Comparison of ENCODE assay signal across 11 cellular contexts in genomic region chr6:108698593-108699289, GRCh38.
"Had no signal": no experiment of that assay in that cellular context is flagged by ENCODE, and none has a peak within 500 bp of the region (broad histone marks: within the 10 kb centered on the region; RNA-seq: fewer than 3 reads in every experiment).

No MANE protein-coding gene starts in this region.

- H3K36me3 Mint-ChIP-seq: activated CD4-positive, alpha-beta memory T cell treated with anti-CD3 and anti-CD28 coated beads for 36 hours; activated naive CD4-positive, alpha-beta T cell treated with anti-CD3 and anti-CD28 coated beads, Interleukin-2, amount 10 ng/mL, durations not matched to agents 7 days and 5 days; neural progenitor cell had no signal

- H3K4me1 ChIP-seq: neural progenitor cell, pancreas had no signal

- H3K4me3 ChIP-seq: neural progenitor cell, pancreas, tibial nerve had no signal

- H3K9me3 ChIP-seq: pancreas had no signal

- H3K36me3 ChIP-seq: pancreas had no signal

- H3K27me3 ChIP-seq: neural progenitor cell, pancreas, tibial nerve had no signal

- H3K27ac ChIP-seq: neural progenitor cell, pancreas had no signal

- ATAC-seq: activated CD8-positive, alpha-beta memory T cell treated with anti-CD3 and anti-CD28 coated beads, Interleukin-2, amount 10 ng/mL, durations not matched to agents 7 days and 5 days; stimulated activated memory B cell treated with anti-CD40 and anti-IgM and Interleukin-4, amounts not matched to agents 10 μg/mL and 1 μg/mL and 100 μg/mL, for 72 hours had no signal

- H3K27ac Mint-ChIP-seq: activated CD4-positive, alpha-beta memory T cell treated with anti-CD3 and anti-CD28 coated beads for 36 hours; activated CD8-positive, alpha-beta memory T cell treated with anti-CD3 and anti-CD28 coated beads, Interleukin-2, amount 10 ng/mL, durations not matched to agents 7 days and 5 days; activated naive CD4-positive, alpha-beta T cell treated with anti-CD3 and anti-CD28 coated beads, Interleukin-2, amount 10 ng/mL, durations not matched to agents 7 days and 5 days; stimulated activated memory B cell treated with anti-CD40 and anti-IgM and Interleukin-4, amounts not matched to agents 10 μg/mL and 1 μg/mL and 100 μg/mL, for 72 hours had no signal

- DNase-seq: activated CD4-positive, alpha-beta memory T cell treated with anti-CD3 and anti-CD28 coated beads for 36 hours; activated CD8-positive, alpha-beta memory T cell treated with anti-CD3 and anti-CD28 coated beads, Interleukin-2, amount 10 ng/mL, durations not matched to agents 7 days and 5 days; activated naive CD4-positive, alpha-beta T cell treated with anti-CD3 and anti-CD28 coated beads, Interleukin-2, amount 10 ng/mL, durations not matched to agents 7 days and 5 days; activated T-cell treated with anti-CD3 and anti-CD28 coated beads, Interleukin-2, amount 50 U/mL, for 1 hour; erythroblast; hippocampal formation; pancreas; stimulated activated CD4-positive, alpha-beta T cell treated with anti-CD3 and anti-CD28 coated beads, Interleukin-2, amount 100 ng/mL, for 48 hours had no signal

- H3K9ac ChIP-seq: neural progenitor cell had no signal

- H3K4me1 Mint-ChIP-seq: stimulated activated memory B cell treated with anti-CD40 and anti-IgM and Interleukin-4, amounts not matched to agents 10 μg/mL and 1 μg/mL and 100 μg/mL, for 72 hours had no signal

- H2AFZ ChIP-seq: neural progenitor cell had no signal

- H3K27me3 Mint-ChIP-seq: activated CD4-positive, alpha-beta memory T cell treated with anti-CD3 and anti-CD28 coated beads for 36 hours; activated CD8-positive, alpha-beta memory T cell treated with anti-CD3 and anti-CD28 coated beads, Interleukin-2, amount 10 ng/mL, durations not matched to agents 7 days and 5 days; stimulated activated memory B cell treated with anti-CD40 and anti-IgM and Interleukin-4, amounts not matched to agents 10 μg/mL and 1 μg/mL and 100 μg/mL, for 72 hours had no signal

- H3K4me2 ChIP-seq: neural progenitor cell had no signal

- H3K4me3 Mint-ChIP-seq: activated CD4-positive, alpha-beta memory T cell treated with anti-CD3 and anti-CD28 coated beads for 36 hours; activated CD8-positive, alpha-beta memory T cell treated with anti-CD3 and anti-CD28 coated beads, Interleukin-2, amount 10 ng/mL, durations not matched to agents 7 days and 5 days; activated naive CD4-positive, alpha-beta T cell treated with anti-CD3 and anti-CD28 coated beads, Interleukin-2, amount 10 ng/mL, durations not matched to agents 7 days and 5 days; neural progenitor cell; stimulated activated memory B cell treated with anti-CD40 and anti-IgM and Interleukin-4, amounts not matched to agents 10 μg/mL and 1 μg/mL and 100 μg/mL, for 72 hours had no signal
